In the genomic region with DNA sequence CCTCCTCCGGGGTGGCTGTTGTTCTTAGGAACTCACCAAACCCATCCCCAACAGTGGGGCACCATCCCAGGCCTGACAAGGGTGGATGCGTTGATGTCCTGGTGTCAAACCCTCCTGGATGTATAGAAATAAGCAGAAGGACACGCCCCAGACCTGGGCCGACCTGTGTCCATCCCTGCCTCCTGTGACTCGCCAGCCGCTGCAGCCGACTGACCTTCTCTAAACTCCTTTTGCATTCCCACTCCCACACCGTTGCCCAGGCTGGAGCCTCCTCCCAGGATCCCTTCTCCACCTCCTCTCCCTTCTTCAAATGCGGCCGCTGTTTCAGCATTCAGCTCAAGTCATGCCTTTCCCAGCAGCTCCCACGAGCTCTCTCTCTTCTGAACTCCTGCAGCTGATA, we compare ENCODE assay signal across 29 cellular contexts.
A peak's percentile ranks its signal among the peaks of the same experiment; 100 is the strongest.
DNase-seq lines count a peak whose midpoint lies in the region; ATAC-seq and TF ChIP-seq lines count a peak whose summit lies in the region.
"Had no signal": no experiment of that assay in that cellular context is flagged by ENCODE, and none has a peak within 500 bp of the region (broad histone marks: within the 10 kb centered on the region; RNA-seq: fewer than 3 reads in every experiment).

No MANE protein-coding gene starts in this region.

- H4K20me1 ChIP-seq in neural cell (ENCODE audit: insufficient read depth), result no peaks in the 10 kb centered on the region

- no peaks in the 10 kb centered on the region for H3F3A ChIP-seq in neural cell (ENCODE audit: insufficient read depth, low read length, poor library complexity, severe bottlenecking)

- DNase-seq in activated effector memory CD4-positive, alpha-beta T cell treated with anti-CD3 and anti-CD28 coated beads, Interleukin-2, amount 50 U/mL, for 16 hours, result peak; percentile 55
- DNase-seq in activated effector memory CD4-positive, alpha-beta T cell treated with Interleukin-2 at 50 U/mL for 16 hours, result no peak
- DNase-seq in coronary artery (ENCODE audit: low spot score) (peak; percentile 46), tibial artery (peak; percentile 12 to 43), substantia nigra (lab: John Stamatoyannopoulos, UW) (no peak), DMS53 treated with DMSO at 0.1 percent for 48 hours (lab: John Stamatoyannopoulos, UW; ENCODE audit: unreplicated experiment) (no peak), upper lobe of right lung (no peak)
- DNase-seq: 8988T; activated CD8-positive, alpha-beta memory T cell treated with anti-CD3 and anti-CD28 coated beads, Interleukin-2, amount 10 ng/mL, durations not matched to agents 7 days and 5 days; activated naive CD4-positive, alpha-beta T cell treated with anti-CD3 and anti-CD28 coated beads, Interleukin-2, amount 10 ng/mL, durations not matched to agents 7 days and 5 days; activated T-cell treated with anti-CD3 and anti-CD28 coated beads, Interleukin-2, amount 50 U/mL, for 72 hours; amniotic stem cell; effector CD4-positive, alpha-beta T cell; GOT3; HFFc6; left ventricle myocardium superior; NCI-H146; NCI-H2107; NCI-H446; NCI-H774; occipital lobe; Right ventricle myocardium superior; spleen; stimulated activated CD4-positive, alpha-beta T cell treated with anti-CD3 and anti-CD28 coated beads, Interleukin-2, amount 100 ng/mL, for 24 hours; stimulated activated naive CD8-positive, alpha-beta T cell treated with anti-CD3 and anti-CD28 coated beads, Interleukin-15, Interleukin-2, amounts not matched to agents 100 U/mL and 50 U/mL, for 24 hours; T-helper 17 cell had no signal

- no peaks in the 10 kb centered on the region for H3K9me3 ChIP-seq in neural cell (ENCODE audit: low read length)
- no peaks in the 10 kb centered on the region for H3K9me3 ChIP-seq in tibial artery
- no peaks in the 10 kb centered on the region for H3K9me3 ChIP-seq in upper lobe of right lung
- H3K9me3 ChIP-seq: spleen, tibial nerve had no signal

- no peak for TF ChIP-seq RAD21 in neural cell (conservative IDR thresholded peaks at IDR 0.05)

- TF ChIP-seq EP300 in neural cell (conservative IDR thresholded peaks at IDR 0.05; ENCODE audit: poor library complexity, severe bottlenecking), result no peak

- ATAC-seq in upper lobe of right lung, result no peak
- ATAC-seq: activated CD8-positive, alpha-beta memory T cell treated with anti-CD3 and anti-CD28 coated beads, Interleukin-2, amount 10 ng/mL, durations not matched to agents 7 days and 5 days; activated T-cell treated with anti-CD3 and anti-CD28 coated beads, Interleukin-2, amount 50 U/mL, for 72 hours; left ventricle myocardium superior; Panc1; stimulated activated naive CD8-positive, alpha-beta T cell treated with anti-CD3 and anti-CD28 coated beads, Interleukin-15, Interleukin-2, amounts not matched to agents 100 U/mL and 50 U/mL, for 24 hours; T-helper 17 cell had no signal

- H3K4me3 ChIP-seq in coronary artery, result no peak overlapping the region
- no peak overlapping the region for H3K4me3 ChIP-seq in neural cell (ENCODE audit: low read length)
- no peak overlapping the region for H3K4me3 ChIP-seq in tibial artery
- H3K4me3 ChIP-seq in upper lobe of right lung, result no peak overlapping the region
- H3K4me3 ChIP-seq: spleen, tibial nerve had no signal

- intact Hi-C loops in tibial artery (cut with DNase I; ENCODE audit: low total_unique reads), result loop anchor here (10.0 kb wide), 1 partner anchor 224 kb away; no protein-coding TSS in a partner anchor
- intact Hi-C loops in upper lobe of right lung (cut with DNase I), result no loop called here

- peak overlapping the region; percentile 2 for H3K9ac ChIP-seq in neural cell (ENCODE audit: low read length)

- no peaks in the 10 kb centered on the region for H3K79me2 ChIP-seq in neural cell (replicated peaks; ENCODE audit: insufficient read depth, low read length)

- H2AFZ ChIP-seq in neural cell (ENCODE audit: low read depth, low read length), result no peak overlapping the region

- H3K9me2 ChIP-seq in neural cell (ENCODE audit: insufficient read depth, low read length), result no peaks in the 10 kb centered on the region

- H3K27me3 ChIP-seq in neural cell (ENCODE audit: insufficient read depth, low read depth, low read length), result no peaks in the 10 kb centered on the region
- H3K27me3 ChIP-seq in tibial artery, result no peaks in the 10 kb centered on the region
- no peaks in the 10 kb centered on the region for H3K27me3 ChIP-seq in upper lobe of right lung
- H3K27me3 ChIP-seq: tibial nerve had no signal

- TF ChIP-seq CTCF in coronary artery (IDR thresholded peaks at IDR 0.05), result no peak
- no peak for TF ChIP-seq CTCF in neural cell (IDR thresholded peaks at IDR 0.05; ENCODE audit: poor library complexity, severe bottlenecking)
- no peak for TF ChIP-seq CTCF in tibial artery (IDR thresholded peaks at IDR 0.05)
- no peak for TF ChIP-seq CTCF in upper lobe of right lung (IDR thresholded peaks at IDR 0.05)

- H3K27ac ChIP-seq in coronary artery (no peak overlapping the region), neural cell (ENCODE audit: low read length) (no peak overlapping the region), tibial artery (no peak overlapping the region), substantia nigra (ENCODE audit: low read depth, low read length, poor library complexity, severe bottlenecking) (no peak overlapping the region), upper lobe of right lung (no peak overlapping the region)
- H3K27ac ChIP-seq: spleen, tibial nerve had no signal

- no peaks in the 10 kb centered on the region for H3K4me1 ChIP-seq in tibial artery
- no peaks in the 10 kb centered on the region for H3K4me1 ChIP-seq in upper lobe of right lung
- H3K4me1 ChIP-seq: spleen had no signal

- no peaks in the 10 kb centered on the region for H3K36me3 ChIP-seq in neural cell (ENCODE audit: insufficient read depth, low read length)
- H3K36me3 ChIP-seq in tibial artery, result no peaks in the 10 kb centered on the region
- no peaks in the 10 kb centered on the region for H3K36me3 ChIP-seq in upper lobe of right lung
- H3K36me3 ChIP-seq: spleen, tibial nerve had no signal

- no peak overlapping the region for H3K4me2 ChIP-seq in neural cell (ENCODE audit: low read length)

TF ChIP-seq in neural cell, 6 proteins besides CTCF, POLR2A, EP300 and RAD21:
- no peak for TF ChIP-seq MXI1 (conservative IDR thresholded peaks at IDR 0.05; ENCODE audit: poor library complexity, severe bottlenecking)
- TF ChIP-seq TAF1 (IDR thresholded peaks at IDR 0.05; ENCODE audit: low read depth), result no peak
- no peak for TF ChIP-seq REST (IDR thresholded peaks at IDR 0.05; ENCODE audit: borderline replicate concordance)
- no peak for TF ChIP-seq POLR2AphosphoS5 (IDR thresholded peaks at IDR 0.05)
- TF ChIP-seq EZH2 (IDR thresholded peaks at IDR 0.05; ENCODE audit: borderline replicate concordance, insufficient read depth, low read length, poor library complexity, severe bottlenecking), result no peak
- TF ChIP-seq SMC3 (conservative IDR thresholded peaks at IDR 0.05; ENCODE audit: poor library complexity), result no peak

Comparison
In these comparisons a context has a peak if more than half of its experiments do, and no peak if none do; other contexts are left out.
1. DNase-seq: peak in activated effector memory CD4-positive, alpha-beta T cell treated with anti-CD3 and anti-CD28 coated beads, Interleukin-2, amount 50 U/mL, for 16 hours (single experiment), coronary artery (single experiment) and tibial artery (2 of 2); none in activated effector memory CD4-positive, alpha-beta T cell treated with Interleukin-2 at 50 U/mL for 16 hours (single experiment), substantia nigra (0 of 49), DMS53 treated with DMSO at 0.1 percent for 48 hours (single experiment) and upper lobe of right lung (single experiment).